ENCODE assay signal across 9 cellular contexts in the genomic region with DNA sequence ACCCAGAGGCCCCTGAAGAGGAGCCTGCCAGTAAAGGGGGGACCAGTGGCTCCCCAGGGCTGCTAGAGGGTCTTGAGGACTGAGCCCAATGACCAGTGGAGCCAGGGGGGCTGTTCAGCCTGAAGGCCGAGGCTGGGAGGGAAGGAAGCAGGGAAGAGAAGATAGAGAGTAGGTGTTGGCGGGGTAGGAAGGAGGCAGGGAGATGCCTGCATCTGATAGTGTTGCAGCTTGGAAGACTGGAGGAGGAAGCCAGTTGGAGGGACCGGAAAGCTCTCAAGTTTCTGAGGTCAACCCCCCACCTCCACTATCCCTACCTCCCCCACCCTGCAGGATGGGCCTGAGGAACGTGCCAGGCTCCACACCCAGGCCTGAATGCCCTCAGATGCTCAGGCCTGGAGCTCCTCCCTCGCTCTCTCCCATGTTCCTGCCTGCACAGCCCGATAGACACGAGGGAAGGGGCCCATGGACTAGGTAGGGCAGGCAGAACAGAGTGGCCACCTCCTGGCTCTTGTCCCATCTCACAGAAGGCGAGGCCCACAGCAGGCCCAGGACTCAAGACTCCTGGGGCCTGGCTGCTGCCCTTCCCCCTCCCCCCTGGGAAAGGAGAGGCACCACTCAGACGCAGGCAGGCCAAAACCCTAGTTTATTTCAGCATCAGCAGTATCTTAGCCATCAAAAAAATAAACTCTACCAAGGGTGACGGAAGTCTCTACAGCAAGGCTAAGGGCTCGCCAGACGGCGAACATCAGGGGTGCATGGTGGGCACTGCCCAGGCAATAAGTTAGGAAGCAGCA. TPM values are rescaled to one million over a fixed set of nuclear protein-coding genes. Genes with fewer than 3 reads are reported as not detected.
DNase-seq lines count a peak whose midpoint lies in the region; ATAC-seq, FAIRE-seq and TF ChIP-seq lines count a peak whose summit lies in the region.
"Had no signal": no experiment of that assay in that cellular context is flagged by ENCODE, and none has a peak within 500 bp of the region (broad histone marks: within the 10 kb centered on the region; RNA-seq: fewer than 3 reads in every experiment).

No MANE protein-coding gene starts in this region.

- H4K5ac ChIP-seq in IMR-90 (ENCODE audit: low read depth, low read length) = no peak overlapping the region

- H2AK9ac ChIP-seq in IMR-90 (replicated peaks; ENCODE audit: low read depth, low read length, poor library complexity) = peak overlapping the region; percentile 60

- H2BK5ac ChIP-seq in IMR-90 (ENCODE audit: low read depth, low read length, poor library complexity, severe bottlenecking) = no peak overlapping the region

- TF ChIP-seq RAD21 in IMR-90 (IDR thresholded peaks at IDR 0.05; ENCODE audit: low read length) = no peak

- no peak overlapping the region for H4K91ac ChIP-seq in IMR-90 (ENCODE audit: insufficient read depth, low read depth, low read length)

- H3K4me3 Mint-ChIP-seq in CD8-positive, alpha-beta T cell = peak overlapping the region; percentile 65
- H3K4me3 Mint-ChIP-seq in natural killer cell treated with Interleukin-12 subunit alpha and Interleukin-12 subunit beta and Interleukin-15 and Interleukin-18, amount 100 ng/mL, for 72 hours = peak overlapping the region; percentile 41

- no peak for TF ChIP-seq CTCF in CD8-positive, alpha-beta T cell (IDR thresholded peaks at IDR 0.05)
- TF ChIP-seq CTCF in IMR-90 (conservative IDR thresholded peaks at IDR 0.05; ENCODE audit: low read depth, low read length) (no peak), choroid plexus epithelial cell (conservative IDR thresholded peaks at IDR 0.05; ENCODE audit: low read depth, low read length) (no peak)

- no peaks in the 10 kb centered on the region for H3K9me3 ChIP-seq in CD8-positive, alpha-beta T cell (ENCODE audit: low read length)
- H3K9me3 ChIP-seq in IMR-90 (ENCODE audit: control insufficient read depth, insufficient read depth, low read length) = no peaks in the 10 kb centered on the region
- H3K9me3 ChIP-seq: body of pancreas had no signal

- no peak overlapping the region for H3K27ac Mint-ChIP-seq in CD8-positive, alpha-beta T cell
- no peak overlapping the region for H3K27ac Mint-ChIP-seq in natural killer cell treated with Interleukin-12 subunit alpha and Interleukin-12 subunit beta and Interleukin-15 and Interleukin-18, amount 100 ng/mL, for 72 hours

- H3K4me1 Mint-ChIP-seq in CD8-positive, alpha-beta T cell (ENCODE audit: low read depth) = peaks cover 10% of the 10 kb centered on the region
- H3K4me1 Mint-ChIP-seq in natural killer cell treated with Interleukin-12 subunit alpha and Interleukin-12 subunit beta and Interleukin-15 and Interleukin-18, amount 100 ng/mL, for 72 hours (ENCODE audit: low read depth in 2 of 2) = peaks cover 0 to 6% of the 10 kb centered on the region in 2 donors

- in situ Hi-C loops in IMR-90 (cut with MboI; ENCODE audit: low sequenced_read_pairs) = no loop called here

- no peaks in the 10 kb centered on the region for H3K9me1 ChIP-seq in IMR-90 (ENCODE audit: insufficient read depth, low read length)

- H2BK120ac ChIP-seq in IMR-90 (ENCODE audit: low read depth, low read length) = no peak overlapping the region

- H3K9ac ChIP-seq in IMR-90 (ENCODE audit: low read depth, low read length) = no peak overlapping the region

- no TSS peak for BruUV-seq in IMR-90 (replicated peaks; lab: Mats Ljungman, UMichigan)

- ATAC-seq in CD8-positive, alpha-beta T cell = no peak
- ATAC-seq in IMR-90 (ENCODE audit: low read depth) = 0 out of 2 replicates have a peak, but pooled peaks have one; percentile 0
- ATAC-seq in natural killer cell treated with Interleukin-12 subunit alpha and Interleukin-12 subunit beta and Interleukin-15 and Interleukin-18, amount 100 ng/mL, for 72 hours = no peak
- ATAC-seq in HG02623 (IDR thresholded peaks at IDR 0.05; ENCODE audit: unreplicated experiment) = no peak

- H2BK15ac ChIP-seq in IMR-90 (ENCODE audit: low read depth, low read length) = no peak overlapping the region

- no peak for TF ChIP-seq POLR2A in IMR-90 (IDR thresholded peaks at IDR 0.05; ENCODE audit: low read depth, low read length)

- no peak overlapping the region for H3K4ac ChIP-seq in IMR-90 (ENCODE audit: low read depth, low read length)

- 0 out of 2 replicates have a peak overlapping the region, but pooled peaks have one; percentile 12 for H2AK5ac ChIP-seq in IMR-90 (ENCODE audit: low read depth, low read length)

- POLR2A ChIA-PET in CD8-positive, alpha-beta T cell (lab: Charles Lee) = no interaction called here
- POLR2A ChIA-PET in IMR-90 (lab: Charles Lee; ENCODE audit: unreplicated experiment) = no interaction called here

- intact Hi-C loops in CD8-positive, alpha-beta T cell (cut with DNase I, micrococcal nuclease) = loop anchor here in 1 of 2 experiments (5.0 kb wide), 1 partner anchor 393 kb away; no protein-coding TSS in a partner anchor
- intact Hi-C loops in IMR-90 (cut with micrococcal nuclease) = no loop called here

- H3K23ac ChIP-seq in IMR-90 (ENCODE audit: low read depth, low read length) = no peak overlapping the region

- no peak for FAIRE-seq in GM19239 (lab: Jason Lieb, UNC)

- DNase-seq in CD8-positive, alpha-beta T cell = no peak
- DNase-seq in IMR-90 (no peak), choroid plexus epithelial cell (ENCODE audit: low read depth) (peak; percentile 44), DMS153 (lab: John Stamatoyannopoulos, UW) (no peak), GM19239 (ENCODE audit: insufficient read length, low spot score) (no peak), NCI-H128 (lab: John Stamatoyannopoulos, UW; ENCODE audit: unreplicated experiment) (no peak)
- DNase-seq in natural killer cell treated with Interleukin-12 subunit alpha and Interleukin-12 subunit beta and Interleukin-15 and Interleukin-18, amount 100 ng/mL, for 72 hours (ENCODE audit: low spot score) = peak; percentile 10

- H4K8ac ChIP-seq in IMR-90 (ENCODE audit: low read depth in 2 of 2, low read length in 2 of 2) = no peak overlapping the region

- no peaks in the 10 kb centered on the region for H3K36me3 ChIP-seq in CD8-positive, alpha-beta T cell (ENCODE audit: insufficient read depth, low read length)
- peaks cover 2% of the 10 kb centered on the region; the same call in 1 of the 2 replicates for H3K36me3 ChIP-seq in IMR-90 (ENCODE audit: control insufficient read depth, insufficient read depth, low read length)

- no peak overlapping the region for H2AFZ ChIP-seq in IMR-90 (replicated peaks; ENCODE audit: low read length, poor library complexity)

- no peaks in the 10 kb centered on the region for H3K36me3 Mint-ChIP-seq in CD8-positive, alpha-beta T cell
- H3K36me3 Mint-ChIP-seq in natural killer cell treated with Interleukin-12 subunit alpha and Interleukin-12 subunit beta and Interleukin-15 and Interleukin-18, amount 100 ng/mL, for 72 hours = no peaks in the 10 kb centered on the region

- no peak overlapping the region for H3K18ac ChIP-seq in IMR-90 (ENCODE audit: low read depth, low read length)

- no peak overlapping the region for H3K4me3 ChIP-seq in CD8-positive, alpha-beta T cell (ENCODE audit: low read depth, low read length)
- H3K4me3 ChIP-seq in IMR-90 (ENCODE audit: insufficient read depth, low read depth, low read length) = no peak overlapping the region
- H3K4me3 ChIP-seq in choroid plexus epithelial cell (ENCODE audit: low read depth, low read length) = no peak overlapping the region
- H3K4me3 ChIP-seq: body of pancreas had no signal

- no peak overlapping the region for H2BK20ac ChIP-seq in IMR-90 (ENCODE audit: low read depth, low read length)

- WGBS in IMR-90 (ENCODE audit: extremely low coverage in 2 of 2, insufficient read length in 1 of 2), 2 experiments = 62% methylated on average over 6 of the region's 13 CpGs; no CpG with 5 or more reads in 1 of the 2 experiments

- no peak overlapping the region for H3K14ac ChIP-seq in IMR-90 (replicated peaks; ENCODE audit: low read depth, low read length)

- no peak overlapping the region for H3K56ac ChIP-seq in IMR-90 (ENCODE audit: extremely low read depth, insufficient read depth, low read length)

- H3K27ac ChIP-seq in CD8-positive, alpha-beta T cell (ENCODE audit: low read depth, low read length) = no peak overlapping the region
- no peak overlapping the region for H3K27ac ChIP-seq in IMR-90 (ENCODE audit: insufficient read depth, low read length)

- H3K27me3 Mint-ChIP-seq in CD8-positive, alpha-beta T cell (ENCODE audit: low read depth) = peaks cover 5% of the 10 kb centered on the region
- peaks cover 0 to 6% of the 10 kb centered on the region in 2 donors for H3K27me3 Mint-ChIP-seq in natural killer cell treated with Interleukin-12 subunit alpha and Interleukin-12 subunit beta and Interleukin-15 and Interleukin-18, amount 100 ng/mL, for 72 hours

- H3K4me2 ChIP-seq in IMR-90 (ENCODE audit: low read depth, low read length) = no peak overlapping the region

- H3K9me3 Mint-ChIP-seq in CD8-positive, alpha-beta T cell = no peaks in the 10 kb centered on the region
- H3K9me3 Mint-ChIP-seq in natural killer cell treated with Interleukin-12 subunit alpha and Interleukin-12 subunit beta and Interleukin-15 and Interleukin-18, amount 100 ng/mL, for 72 hours = no peaks in the 10 kb centered on the region

- CTCF ChIA-PET in CD8-positive, alpha-beta T cell (lab: Charles Lee) = interaction anchor here (0.6 to 7.1 kb wide), 22 partner anchors 9 to 176 kb away, joined by 3 to 104 read pairs (median 4); a partner anchor contains a TSS
- CTCF ChIA-PET in IMR-90 (lab: Yijun Ruan, JAX) = interaction anchor here (0.6 to 1.5 kb wide), 6 partner anchors 10 to 44 kb away, joined by 3 to 7 read pairs (median 3); a partner anchor contains a TSS

- peaks cover 5% of the 10 kb centered on the region for H3K27me3 ChIP-seq in CD8-positive, alpha-beta T cell (ENCODE audit: insufficient read depth, low read length)
- H3K27me3 ChIP-seq in IMR-90 (ENCODE audit: control insufficient read depth, insufficient read depth, low read length) = peaks cover 15% of the 10 kb centered on the region
- H3K27me3 ChIP-seq: body of pancreas had no signal

- dilution Hi-C loops in IMR-90 (cut with HindIII; ENCODE audit: low sequenced_read_pairs, unreplicated experiment) = no loop called here

- H3K4me1 ChIP-seq in CD8-positive, alpha-beta T cell (ENCODE audit: insufficient read depth, low read length) = peaks cover 24% of the 10 kb centered on the region
- peaks cover 18% of the 10 kb centered on the region for H3K4me1 ChIP-seq in IMR-90 (ENCODE audit: control insufficient read depth, insufficient read depth, low read length)

- H4K20me1 ChIP-seq in IMR-90 (ENCODE audit: insufficient read depth, low read length) = peaks cover 11% of the 10 kb centered on the region

- peaks cover 0 to 5% of the 10 kb centered on the region in 2 experiments; a peak in 1 of 4 replicates for H3K79me1 ChIP-seq in IMR-90 (ENCODE audit: low read depth in 1 of 2, low read length in 2 of 2)

RNA-seq across cellular contexts. Expression of a gene that starts 3.4 kb away (rescaled TPM):
- 1 to 10 TPM; 6.5 TPM for total RNA-seq in CD8-positive, alpha-beta T cell
- 17.7 and 31.7 TPM in 2 replicates for total RNA-seq in IMR-90 (2012; rRNA removed)
- polyA plus RNA-seq in IMR-90 (2012; rRNA removed) = 82.6 and 120 TPM in 2 replicates
- polyA plus RNA-seq in IMR-90 (2012; cell fraction: cytosol; rRNA removed) = 55.5 and 84.4 TPM in 2 replicates
- 78.1 and 241 TPM in 2 replicates for polyA plus RNA-seq in IMR-90 (2012; cell fraction: nucleus; rRNA removed; ENCODE audit: low replicate concordance)
- total RNA-seq in natural killer cell treated with Interleukin-12 subunit alpha and Interleukin-12 subunit beta and Interleukin-15 and Interleukin-18, amount 100 ng/mL, for 72 hours = 1 to 10 TPM; 3.0 to 4.6 TPM

RNA-seq across cellular contexts. Expression of a gene that starts 9.8 kb away (rescaled TPM):
- 10 to 100 TPM; 10.9 to 11.6 TPM for total RNA-seq in CD8-positive, alpha-beta T cell
- 5.7 and 6.4 TPM in 2 replicates for total RNA-seq in IMR-90 (2012; rRNA removed)
- polyA plus RNA-seq in IMR-90 (2012; rRNA removed) = 16.2 and 20.0 TPM in 2 replicates
- polyA plus RNA-seq in IMR-90 (2012; cell fraction: cytosol; rRNA removed) = 9.4 and 20.8 TPM in 2 replicates
- polyA plus RNA-seq in IMR-90 (2012; cell fraction: nucleus; rRNA removed; ENCODE audit: low replicate concordance) = 15.1 and 42.4 TPM in 2 replicates
- 10 to 100 TPM; 13.2 to 29.7 TPM for total RNA-seq in natural killer cell treated with Interleukin-12 subunit alpha and Interleukin-12 subunit beta and Interleukin-15 and Interleukin-18, amount 100 ng/mL, for 72 hours

RNA-seq across cellular contexts. Expression of a gene that starts 43.2 kb away (rescaled TPM):
- 10 to 100 TPM; 46.2 to 46.3 TPM for total RNA-seq in CD8-positive, alpha-beta T cell
- 22.2 and 32.2 TPM in 2 replicates for total RNA-seq in IMR-90 (2012; rRNA removed)
- polyA plus RNA-seq in IMR-90 (2012; rRNA removed) = 5.2 and 6.7 TPM in 2 replicates
- polyA plus RNA-seq in IMR-90 (2012; cell fraction: cytosol; rRNA removed) = 1.9 and 2.3 TPM in 2 replicates
- polyA plus RNA-seq in IMR-90 (2012; cell fraction: nucleus; rRNA removed; ENCODE audit: low replicate concordance) = 0.92 and 4.4 TPM in 2 replicates
- 10 to 100 TPM; 27.4 to 29.6 TPM for total RNA-seq in natural killer cell treated with Interleukin-12 subunit alpha and Interleukin-12 subunit beta and Interleukin-15 and Interleukin-18, amount 100 ng/mL, for 72 hours

RNA-seq across cellular contexts. Expression of a gene that starts 43.5 kb away (rescaled TPM):
- total RNA-seq in CD8-positive, alpha-beta T cell = 10 to 100 TPM; 11.6 to 13.4 TPM
- 12.2 and 20.6 TPM in 2 replicates for total RNA-seq in IMR-90 (2012; rRNA removed)
- polyA plus RNA-seq in IMR-90 (2012; rRNA removed) = 18.5 and 21.1 TPM in 2 replicates
- polyA plus RNA-seq in IMR-90 (2012; cell fraction: cytosol; rRNA removed) = 9.6 and 17.9 TPM in 2 replicates
- polyA plus RNA-seq in IMR-90 (2012; cell fraction: nucleus; rRNA removed; ENCODE audit: low replicate concordance) = 3.4 and 10.8 TPM in 2 replicates
- total RNA-seq in natural killer cell treated with Interleukin-12 subunit alpha and Interleukin-12 subunit beta and Interleukin-15 and Interleukin-18, amount 100 ng/mL, for 72 hours = 10 to 100 TPM; 35.8 to 38.3 TPM

Comparison
In these comparisons a context has a peak if more than half of its experiments do, and no peak if none do; other contexts are left out.
1. DNase-seq: peak in choroid plexus epithelial cell (single experiment) and natural killer cell treated with Interleukin-12 subunit alpha and Interleukin-12 subunit beta and Interleukin-15 and Interleukin-18, amount 100 ng/mL, for 72 hours (single experiment); none in CD8-positive, alpha-beta T cell (0 of 7), IMR-90 (single experiment), DMS153 (single experiment), GM19239 (single experiment) and NCI-H128 (single experiment).